1 cellular context compared by ENCODE assay signal in genomic region chr21:43789276-43790052, GRCh38.
TF ChIP-seq lines count a peak whose summit lies in the region.

Gene RRP1, plus strand, starts transcription at chr21:43789577. Its CDS starts 53 bp downstream, at chr21:43789630.

TF ChIP-seq in SK-N-SH, 30 proteins besides CTCF, POLR2A, EP300 and RAD21 (continued from another document):
- TF ChIP-seq REST (IDR thresholded peaks at IDR 0.05; ENCODE audit: low read depth, low read length) (no peak), ELF1 (IDR thresholded peaks at IDR 0.05) (no peak; the same call in 1 of the 2 replicates), EZH2phosphoT487 (IDR thresholded peaks at IDR 0.05; ENCODE audit: borderline replicate concordance, low read depth) (no peak), GABPA (IDR thresholded peaks at IDR 0.05; ENCODE audit: low read depth) (no peak)
